ENCODE assay signal across 11 cellular contexts in the genomic region with DNA sequence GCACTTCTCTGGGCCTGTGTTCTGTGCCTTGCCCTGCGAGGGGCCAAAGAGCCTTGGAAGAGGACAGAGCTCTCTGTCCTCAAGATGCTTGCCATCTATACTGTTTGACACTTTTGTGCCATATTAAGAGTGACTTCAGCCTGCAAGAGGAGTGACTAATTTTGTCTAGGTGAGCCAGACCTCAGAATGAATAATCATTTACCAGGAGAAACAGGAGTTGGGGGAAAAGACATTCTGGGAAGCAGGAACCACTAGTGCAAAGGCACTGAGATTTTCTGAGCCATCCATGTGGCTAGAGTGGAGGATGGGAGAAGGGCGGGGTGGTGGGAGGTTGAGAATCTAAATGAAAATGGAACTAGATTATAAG. TPM values are rescaled to one million over a fixed set of nuclear protein-coding genes. Genes with fewer than 3 reads are reported as not detected.
DNase-seq lines count a peak whose midpoint lies in the region; ATAC-seq and TF ChIP-seq lines count a peak whose summit lies in the region.
"Had no signal": no experiment of that assay in that cellular context is flagged by ENCODE, and none has a peak within 500 bp of the region (broad histone marks: within the 10 kb centered on the region; RNA-seq: fewer than 3 reads in every experiment).

No MANE protein-coding gene starts in this region.

- no peaks in the 10 kb centered on the region for H3K9me3 Mint-ChIP-seq in Calu3 (ENCODE audit: low read depth, unreplicated experiment)
- H3K9me3 Mint-ChIP-seq: activated naive CD4-positive, alpha-beta T cell treated with anti-CD3 and anti-CD28 coated beads for 36 hours had no signal

- peak overlapping the region; percentile 36 for H3K9ac ChIP-seq in rectal smooth muscle tissue (ENCODE audit: low read length)

- peak overlapping the region; percentile 81 for H3K4me3 Mint-ChIP-seq in Calu3 (ENCODE audit: low read depth, unreplicated experiment)
- H3K4me3 Mint-ChIP-seq: activated naive CD4-positive, alpha-beta T cell treated with anti-CD3 and anti-CD28 coated beads for 36 hours had no signal

- BruUV-seq in Calu3 (replicated peaks; lab: Mats Ljungman, UMichigan): TSS peak; percentile 23

- H3K4me1 ChIP-seq in gastroesophageal sphincter: peaks cover 26 to 83% (median 54%) of the 10 kb centered on the region in 3 donors
- peaks cover 57% of the 10 kb centered on the region for H3K4me1 ChIP-seq in rectal smooth muscle tissue (ENCODE audit: control insufficient read depth, insufficient read depth, low read length)

- peaks cover 22% of the 10 kb centered on the region for H3K4me1 Mint-ChIP-seq in Calu3 (ENCODE audit: low read depth, unreplicated experiment)

- H3K27me3 ChIP-seq in gastroesophageal sphincter (no peaks in the 10 kb centered on the region), rectal smooth muscle tissue (ENCODE audit: control insufficient read depth, insufficient read depth, low read length) (no peaks in the 10 kb centered on the region)

- CTCF ChIA-PET in Calu3 (lab: Charles Lee): interaction anchor here (0.7 to 3.6 kb wide), 2 partner anchors 8 to 108 kb away, joined by 3 to 13 read pairs; no protein-coding TSS in a partner anchor

- TF ChIP-seq EP300 in gastroesophageal sphincter (IDR thresholded peaks at IDR 0.05): no peak

- peak overlapping the region; percentile 61 for H3K27ac Mint-ChIP-seq in Calu3 (ENCODE audit: unreplicated experiment)
- H3K27ac Mint-ChIP-seq: activated naive CD4-positive, alpha-beta T cell treated with anti-CD3 and anti-CD28 coated beads for 36 hours had no signal

- H3K36me3 ChIP-seq in gastroesophageal sphincter: no peaks in the 10 kb centered on the region
- H3K36me3 ChIP-seq in rectal smooth muscle tissue (ENCODE audit: control insufficient read depth, insufficient read depth, low read length): no peaks in the 10 kb centered on the region

- DNase-seq in Calu3 (no peak), HCEC 1CT (no peak), NCI-H345 (lab: John Stamatoyannopoulos, UW) (no peak), retina (no peak)
- DNase-seq in activated effector memory CD4-positive, alpha-beta T cell treated with anti-CD3 and anti-CD28 coated beads, Interleukin-2, amount 50 U/mL, for 16 hours: no peak
- DNase-seq: activated naive CD4-positive, alpha-beta T cell treated with anti-CD3 and anti-CD28 coated beads for 36 hours; DMS79; NCI-H2107 had no signal

- H3K36me3 Mint-ChIP-seq in Calu3 (ENCODE audit: insufficient read depth, unreplicated experiment): peaks cover 29% of the 10 kb centered on the region

- no peaks in the 10 kb centered on the region for H3K9me3 ChIP-seq in gastroesophageal sphincter

- no peak for ATAC-seq in gastroesophageal sphincter

- intact Hi-C loops in Calu3 (cut with micrococcal nuclease; ENCODE audit: unreplicated experiment): no loop called here

- H3K27ac ChIP-seq in angular gyrus (ENCODE audit: low read depth, low read length) (peak overlapping the region; percentile 89), gastroesophageal sphincter (peak overlapping the region; percentile 90 to 98 (median 96)), rectal smooth muscle tissue (ENCODE audit: low read depth, low read length) (peak overlapping the region; percentile 98)

- no peaks in the 10 kb centered on the region for H3K27me3 Mint-ChIP-seq in Calu3 (ENCODE audit: unreplicated experiment)

- 44 to 71% methylated on average over 1 to 2 of the region's 2 CpGs for WGBS in gastroesophageal sphincter (ENCODE audit: low coverage in 1 of 2), 2 donors

- TF ChIP-seq POLR2A in gastroesophageal sphincter (IDR thresholded peaks at IDR 0.05): no peak

- H3K4me3 ChIP-seq in gastroesophageal sphincter (peak overlapping the region; percentile 88 to 93), rectal smooth muscle tissue (ENCODE audit: low read length) (peak overlapping the region; percentile 95)

- TF ChIP-seq CTCF in Calu3 (IDR thresholded peaks at IDR 0.05; ENCODE audit: unreplicated experiment): no peak
- TF ChIP-seq CTCF in gastroesophageal sphincter (IDR thresholded peaks at IDR 0.05): no peak

RNA-seq across cellular contexts. Expression of a gene that starts 1.9 kb away (rescaled TPM):
- total RNA-seq in Calu3 (2022) (68.3 and 71.6 TPM in 2 replicates), gastroesophageal sphincter (1,000 to 10,000 TPM; 2,362 to 3,466 (median 3,146) TPM)

Comparison
In these comparisons a context has a peak if more than half of its experiments do, and no peak if none do; other contexts are left out.
1. RNA of a gene that starts 1.9 kb away (total RNA-seq): 2,362 to 3,466 TPM in gastroesophageal sphincter; 68.3 to 71.6 TPM in Calu3; every median in the first group is over 10 times any median in the second.
2. Peak in every context shown above with its lines, with median percentiles within 50 percentile points of each other: H3K27ac ChIP-seq.